In genomic region chr4:99189900-99190299, GRCh38 we compare ENCODE assay signal across 18 cellular contexts. TPM values are rescaled to one million over a fixed set of nuclear protein-coding genes. Genes with fewer than 3 reads are reported as not detected.
"Had no signal": no experiment of that assay in that cellular context is flagged by ENCODE, and none has a peak within 500 bp of the region (broad histone marks: within the 10 kb centered on the region; RNA-seq: fewer than 3 reads in every experiment).

No MANE protein-coding gene starts in this region.

RNA-seq across cellular contexts. Expression of gene ADH6, which starts 29.1 kb away (rescaled TPM):
- total RNA-seq: activated CD4-positive, alpha-beta memory T cell treated with anti-CD3 and anti-CD28 coated beads for 36 hours; activated CD4-positive, alpha-beta T cell treated with anti-CD3 and anti-CD28 coated beads for 36 hours; activated CD4-positive, alpha-beta T cell treated with anti-CD3 and anti-CD28 coated beads, Interleukin-2, amount 10 ng/mL, durations not matched to agents 24 days and 14 days; activated CD8-positive, alpha-beta memory T cell treated with anti-CD3 and anti-CD28 coated beads for 36 hours; activated CD8-positive, alpha-beta memory T cell treated with anti-CD3 and anti-CD28 coated beads, Interleukin-2, amount 10 ng/mL, durations not matched to agents 7 days and 5 days; activated CD8-positive, alpha-beta T cell treated with anti-CD3 and anti-CD28 coated beads, Interleukin-2, amount 10 ng/mL, durations not matched to agents 7 days and 5 days; activated naive CD4-positive, alpha-beta T cell treated with anti-CD3 and anti-CD28 coated beads for 36 hours; activated naive CD8-positive, alpha-beta T cell treated with anti-CD3 and anti-CD28 coated beads for 36 hours; activated T-helper 1 cell treated with anti-CD3 and anti-CD28 coated beads, Interleukin-12 subunit alpha, Interleukin-12 subunit beta, Interleukin-2, Interleukin-4 antibody, amounts not matched to agents 30 ng/mL and 10 ng/mL and 1 ng/mL, durations not matched to agents 14 hours and 24 hours and 36 hours; activated T-helper 2 cell treated with anti-CD3 and anti-CD28 coated beads, Interferon-gamma antibody, Interleukin-2, Interleukin-4, amounts not matched to agents 10 μg/mL and 5 μg/mL and 100 μg/mL, durations not matched to agents 14 hours and 24 hours and 36 hours; ascending aorta; breast epithelium; cardiac muscle cell; dermis microvascular lymphatic vessel endothelial cell; endothelial cell of umbilical vein; esophagus squamous epithelium; foreskin keratinocyte; T-helper 1 cell treated with Interleukin-12 subunit alpha and Interleukin-12 subunit beta and Interleukin-4 antibody, amounts not matched to agents 30 ng/mL and 1 ng/mL, for 36 hours had no signal
- polyA plus RNA-seq: endothelial cell of umbilical vein, foreskin keratinocyte had no signal

RNA-seq across cellular contexts. Expression of gene ADH4, which starts 45.8 kb away (rescaled TPM):
- total RNA-seq: activated CD4-positive, alpha-beta memory T cell treated with anti-CD3 and anti-CD28 coated beads for 36 hours; activated CD4-positive, alpha-beta T cell treated with anti-CD3 and anti-CD28 coated beads for 36 hours; activated CD4-positive, alpha-beta T cell treated with anti-CD3 and anti-CD28 coated beads, Interleukin-2, amount 10 ng/mL, durations not matched to agents 24 days and 14 days; activated CD8-positive, alpha-beta memory T cell treated with anti-CD3 and anti-CD28 coated beads for 36 hours; activated CD8-positive, alpha-beta memory T cell treated with anti-CD3 and anti-CD28 coated beads, Interleukin-2, amount 10 ng/mL, durations not matched to agents 7 days and 5 days; activated CD8-positive, alpha-beta T cell treated with anti-CD3 and anti-CD28 coated beads, Interleukin-2, amount 10 ng/mL, durations not matched to agents 7 days and 5 days; activated naive CD4-positive, alpha-beta T cell treated with anti-CD3 and anti-CD28 coated beads for 36 hours; activated naive CD8-positive, alpha-beta T cell treated with anti-CD3 and anti-CD28 coated beads for 36 hours; activated T-helper 1 cell treated with anti-CD3 and anti-CD28 coated beads, Interleukin-12 subunit alpha, Interleukin-12 subunit beta, Interleukin-2, Interleukin-4 antibody, amounts not matched to agents 30 ng/mL and 10 ng/mL and 1 ng/mL, durations not matched to agents 14 hours and 24 hours and 36 hours; activated T-helper 2 cell treated with anti-CD3 and anti-CD28 coated beads, Interferon-gamma antibody, Interleukin-2, Interleukin-4, amounts not matched to agents 10 μg/mL and 5 μg/mL and 100 μg/mL, durations not matched to agents 14 hours and 24 hours and 36 hours; cardiac muscle cell; dermis microvascular lymphatic vessel endothelial cell; endothelial cell of umbilical vein; foreskin keratinocyte; T-helper 1 cell treated with Interleukin-12 subunit alpha and Interleukin-12 subunit beta and Interleukin-4 antibody, amounts not matched to agents 30 ng/mL and 1 ng/mL, for 36 hours had no signal
- polyA plus RNA-seq: endothelial cell of umbilical vein, foreskin keratinocyte had no signal
